Comparison of ENCODE assay signal across 17 cellular contexts in genomic region chr6:158634695-158635426, GRCh38. TPM values are rescaled to one million over a fixed set of nuclear protein-coding genes. Genes with fewer than 3 reads are reported as not detected.
DNase-seq lines count a peak whose midpoint lies in the region; ATAC-seq and TF ChIP-seq lines count a peak whose summit lies in the region.
"Had no signal": no experiment of that assay in that cellular context is flagged by ENCODE, and none has a peak within 500 bp of the region (broad histone marks: within the 10 kb centered on the region; RNA-seq: fewer than 3 reads in every experiment).

No MANE protein-coding gene starts in this region.

- no peaks in the 10 kb centered on the region for H3K27me3 ChIP-seq in A673 (replicated peaks; ENCODE audit: insufficient read depth, low read depth, low read length, poor library complexity)
- H3K27me3 ChIP-seq in CD4-positive, alpha-beta memory T cell (ENCODE audit: insufficient read depth, low read length): no peaks in the 10 kb centered on the region
- H3K27me3 ChIP-seq: adrenal gland, gastroesophageal sphincter had no signal

- peaks cover 19% of the 10 kb centered on the region for H3K36me3 ChIP-seq in A673 (ENCODE audit: insufficient read depth, low read length, poor library complexity, severe bottlenecking)
- peaks cover 62% of the 10 kb centered on the region for H3K36me3 ChIP-seq in CD4-positive, alpha-beta memory T cell (ENCODE audit: insufficient read depth, low read length)

- no peak overlapping the region for H3K4me3 ChIP-seq in A673 (ENCODE audit: low read depth, low read length, poor library complexity, severe bottlenecking)
- no peak overlapping the region for H3K4me3 ChIP-seq in CD4-positive, alpha-beta memory T cell (ENCODE audit: low read length in 2 of 2)
- H3K4me3 ChIP-seq: adrenal gland, gastroesophageal sphincter had no signal

- peak overlapping the region in 5 of 8 donors; percentile 55 to 70 (median 63) for H3K4me3 Mint-ChIP-seq in CD4-positive, alpha-beta memory T cell
- no peak overlapping the region for H3K4me3 Mint-ChIP-seq in activated CD4-positive, alpha-beta memory T cell treated with anti-CD3 and anti-CD28 coated beads, Interleukin-2, amount 10 ng/mL, durations not matched to agents 7 days and 5 days
- no peak overlapping the region for H3K4me3 Mint-ChIP-seq in mesothelial cell of epicardium
- H3K4me3 Mint-ChIP-seq: CD14-positive monocyte had no signal

- DNase-seq in A673 (ENCODE audit: low spot score) (peak; percentile 57), mesothelial cell of epicardium (ENCODE audit: low spot score in 2 of 2, unreplicated experiment in 2 of 2) (no peak), cerebellar cortex (ENCODE audit: low spot score) (no peak)
- peak in 4 of 5 donors; percentile 68 to 70 (median 70) for DNase-seq in CD4-positive, alpha-beta memory T cell
- no peak for DNase-seq in activated CD4-positive, alpha-beta memory T cell treated with anti-CD3 and anti-CD28 coated beads, Interleukin-2, amount 10 ng/mL, durations not matched to agents 7 days and 5 days
- DNase-seq: activated CD4-positive, alpha-beta T cell treated with anti-CD3 and anti-CD28 coated beads, Interleukin-2, amount 50 U/mL, for 4 hours; adrenal gland; HCEC 1CT; mesenchymal stem cell; MV-4-11; occipital lobe; stimulated activated naive CD4-positive, alpha-beta T cell treated with Interleukin-2 at 50 U/mL for 16 hours; T-helper 9 cell had no signal

- no peaks in the 10 kb centered on the region for H3K27me3 Mint-ChIP-seq in CD4-positive, alpha-beta memory T cell
- no peaks in the 10 kb centered on the region for H3K27me3 Mint-ChIP-seq in activated CD4-positive, alpha-beta memory T cell treated with anti-CD3 and anti-CD28 coated beads, Interleukin-2, amount 10 ng/mL, durations not matched to agents 7 days and 5 days
- H3K27me3 Mint-ChIP-seq in mesothelial cell of epicardium (ENCODE audit: low read depth): no peaks in the 10 kb centered on the region

- H3K9me3 ChIP-seq in A673 (ENCODE audit: low read depth, low read length, poor library complexity, severe bottlenecking): no peaks in the 10 kb centered on the region
- H3K9me3 ChIP-seq in CD4-positive, alpha-beta memory T cell (ENCODE audit: control insufficient read depth in 1 of 2, low read length in 2 of 2): no peaks in the 10 kb centered on the region
- H3K9me3 ChIP-seq: adrenal gland, gastroesophageal sphincter had no signal

- H3K27ac Mint-ChIP-seq in CD4-positive, alpha-beta memory T cell: peak overlapping the region; percentile 83 to 96 (median 94)
- peak overlapping the region; percentile 63 for H3K27ac Mint-ChIP-seq in activated CD4-positive, alpha-beta memory T cell treated with anti-CD3 and anti-CD28 coated beads, Interleukin-2, amount 10 ng/mL, durations not matched to agents 7 days and 5 days
- H3K27ac Mint-ChIP-seq in mesothelial cell of epicardium: peak overlapping the region; percentile 79

- H3K27ac ChIP-seq in A673 (ENCODE audit: low read depth, low read length, poor library complexity, severe bottlenecking): no peak overlapping the region
- H3K27ac ChIP-seq in CD4-positive, alpha-beta memory T cell (ENCODE audit: low read depth, low read length): peak overlapping the region; percentile 32
- H3K27ac ChIP-seq: adrenal gland had no signal

- peaks cover 38 to 63% (median 53%) of the 10 kb centered on the region in 4 donors for H3K4me1 Mint-ChIP-seq in CD4-positive, alpha-beta memory T cell
- H3K4me1 Mint-ChIP-seq in activated CD4-positive, alpha-beta memory T cell treated with anti-CD3 and anti-CD28 coated beads, Interleukin-2, amount 10 ng/mL, durations not matched to agents 7 days and 5 days: peaks cover 60% of the 10 kb centered on the region
- peaks cover 33% of the 10 kb centered on the region for H3K4me1 Mint-ChIP-seq in mesothelial cell of epicardium

- ATAC-seq in GM18868 (IDR thresholded peaks at IDR 0.05; ENCODE audit: unreplicated experiment): no peak
- no peak for ATAC-seq in HG03097 (IDR thresholded peaks at IDR 0.05; ENCODE audit: low FRiP score, unreplicated experiment)
- ATAC-seq: gastroesophageal sphincter had no signal

- POLR2A ChIA-PET in A673 (lab: Charles Lee; ENCODE audit: low non-redundant PET): no interaction called here
- POLR2A ChIA-PET in CD4-positive, alpha-beta memory T cell (lab: Charles Lee; ENCODE audit: partially characterized antibody): interaction anchor here (0.9 to 2.1 kb wide), 4 partner anchors 10 to 15 kb away, joined by 3 to 22 read pairs (median 5); partner anchors contain the start of genes DYNLT1 and SYTL3
- POLR2A ChIA-PET in activated CD4-positive, alpha-beta memory T cell treated with anti-CD3 and anti-CD28 coated beads, Interleukin-2, amount 10 ng/mL, durations not matched to agents 7 days and 5 days (lab: Charles Lee): interaction anchor here (4.1 kb wide), 1 partner anchor 10 kb away, joined by 23 read pairs; the partner anchor contains the start of gene DYNLT1

- BruUV-seq in A673 (replicated peaks; lab: Mats Ljungman, UMichigan): no TSS peak

- CTCF ChIA-PET in A673 (lab: Charles Lee): no interaction called here
- CTCF ChIA-PET in CD4-positive, alpha-beta memory T cell (lab: Charles Lee; ENCODE audit: partially characterized antibody): interaction anchor here (1.0 kb wide), 1 partner anchor 25 kb away, joined by 4 read pairs; no protein-coding TSS in a partner anchor
- CTCF ChIA-PET in activated CD4-positive, alpha-beta memory T cell treated with anti-CD3 and anti-CD28 coated beads, Interleukin-2, amount 10 ng/mL, durations not matched to agents 7 days and 5 days (lab: Charles Lee): no interaction called here

- no peaks in the 10 kb centered on the region for H3K9me3 Mint-ChIP-seq in CD4-positive, alpha-beta memory T cell
- H3K9me3 Mint-ChIP-seq in activated CD4-positive, alpha-beta memory T cell treated with anti-CD3 and anti-CD28 coated beads, Interleukin-2, amount 10 ng/mL, durations not matched to agents 7 days and 5 days: no peaks in the 10 kb centered on the region
- no peaks in the 10 kb centered on the region for H3K9me3 Mint-ChIP-seq in mesothelial cell of epicardium
- H3K9me3 Mint-ChIP-seq: CD14-positive monocyte had no signal

- intact Hi-C loops in A673 (cut with micrococcal nuclease; ENCODE audit: unreplicated experiment): no loop called here
- intact Hi-C loops in CD4-positive, alpha-beta memory T cell (cut with micrococcal nuclease): loop anchor here (1.0 to 2.0 kb wide), 2 partner anchors 8 to 14 kb away; no protein-coding TSS in a partner anchor

- TF ChIP-seq CTCF in A673 (conservative IDR thresholded peaks at IDR 0.05; ENCODE audit: low read depth, low read length): no peak
- TF ChIP-seq CTCF in mesothelial cell of epicardium (IDR thresholded peaks at IDR 0.05; ENCODE audit: unreplicated experiment): no peak

- H3K36me3 Mint-ChIP-seq in CD4-positive, alpha-beta memory T cell: peaks cover 61 to 79% of the 10 kb centered on the region in 2 donors
- H3K36me3 Mint-ChIP-seq in activated CD4-positive, alpha-beta memory T cell treated with anti-CD3 and anti-CD28 coated beads, Interleukin-2, amount 10 ng/mL, durations not matched to agents 7 days and 5 days (ENCODE audit: low read depth): peaks cover 79% of the 10 kb centered on the region
- H3K36me3 Mint-ChIP-seq in mesothelial cell of epicardium: peaks cover 37% of the 10 kb centered on the region

- peaks cover 19% of the 10 kb centered on the region for H3K4me1 ChIP-seq in A673 (ENCODE audit: insufficient read depth, low read length, poor library complexity, severe bottlenecking)
- H3K4me1 ChIP-seq in CD4-positive, alpha-beta memory T cell (ENCODE audit: insufficient read depth, low read length): peaks cover 60% of the 10 kb centered on the region

RNA-seq across cellular contexts. Expression of gene DYNLT1, which starts 9.7 kb away (rescaled TPM):
- total RNA-seq in A673 (2021): 137 and 138 TPM in 2 replicates
- total RNA-seq in CD4-positive, alpha-beta memory T cell: 10 to 100 TPM; 78.8 to 90.4 TPM
- polyA plus RNA-seq in CD4-positive, alpha-beta memory T cell: 100 to 1,000 TPM in 1 of 2 donors, 10 to 100 TPM in 1; 93.8 to 105 TPM
- total RNA-seq in activated CD4-positive, alpha-beta memory T cell treated with anti-CD3 and anti-CD28 coated beads, Interleukin-2, amount 10 ng/mL, durations not matched to agents 7 days and 5 days: 100 to 1,000 TPM; 130 to 133 TPM
- total RNA-seq in mesothelial cell of epicardium: 142 to 148 TPM (median 145 TPM) in 3 replicates

RNA-seq across cellular contexts. Expression of gene SYTL3, which starts 15.0 kb away (rescaled TPM):
- total RNA-seq in A673 (2021) (0.66 and 0.82 TPM in 2 replicates), mesothelial cell of epicardium (5.4 to 6.1 TPM (median 5.5 TPM) in 3 replicates)
- total RNA-seq in CD4-positive, alpha-beta memory T cell: 10 to 100 TPM; 22.2 to 24.3 TPM
- 10 to 100 TPM; 11.9 to 13.3 TPM for polyA plus RNA-seq in CD4-positive, alpha-beta memory T cell
- 100 to 1,000 TPM; 133 to 135 TPM for total RNA-seq in activated CD4-positive, alpha-beta memory T cell treated with anti-CD3 and anti-CD28 coated beads, Interleukin-2, amount 10 ng/mL, durations not matched to agents 7 days and 5 days

Comparison
In these comparisons a context has a peak if more than half of its experiments do, and no peak if none do; other contexts are left out.
1. DNase-seq: peak in A673 (single experiment) and CD4-positive, alpha-beta memory T cell (4 of 5); none in activated CD4-positive, alpha-beta memory T cell treated with anti-CD3 and anti-CD28 coated beads, Interleukin-2, amount 10 ng/mL, durations not matched to agents 7 days and 5 days (single experiment), mesothelial cell of epicardium (0 of 2) and cerebellar cortex (single experiment).
2. H3K4me3 Mint-ChIP-seq: peak in CD4-positive, alpha-beta memory T cell (5 of 8); none in activated CD4-positive, alpha-beta memory T cell treated with anti-CD3 and anti-CD28 coated beads, Interleukin-2, amount 10 ng/mL, durations not matched to agents 7 days and 5 days (single experiment) and mesothelial cell of epicardium (single experiment).
3. RNA of gene SYTL3, which starts 15.0 kb away (total RNA-seq): 133 to 135 TPM in activated CD4-positive, alpha-beta memory T cell treated with anti-CD3 and anti-CD28 coated beads, Interleukin-2, amount 10 ng/mL, durations not matched to agents 7 days and 5 days; 22.2 to 24.3 TPM in CD4-positive, alpha-beta memory T cell, 5.4 to 6.1 TPM in mesothelial cell of epicardium and 0.66 to 0.82 TPM in A673; every median in the first group is over 4 times any median in the second.
4. Peak in every context shown above with its lines, with median percentiles within 50 percentile points of each other: H3K27ac Mint-ChIP-seq.